26 cellular contexts compared by ENCODE assay signal in genomic region chr14:37343307-37344094, GRCh38.
A peak's percentile ranks its signal among the peaks of the same experiment; 100 is the strongest.
DNase-seq lines count a peak whose midpoint lies in the region; ATAC-seq, FAIRE-seq and TF ChIP-seq lines count a peak whose summit lies in the region.
"Had no signal": no experiment of that assay in that cellular context is flagged by ENCODE, and none has a peak within 500 bp of the region (broad histone marks: within the 10 kb centered on the region; RNA-seq: fewer than 3 reads in every experiment).

No MANE protein-coding gene starts in this region.

- H3K4me3 ChIP-seq in AG10803 (ENCODE audit: low read length) (no peak overlapping the region), astrocyte (ENCODE audit: insufficient read depth, low read depth, low read length) (no peak overlapping the region), osteoblast (ENCODE audit: insufficient read depth, low read length) (no peak overlapping the region)
- H3K4me3 ChIP-seq: colonic mucosa, esophagus muscularis mucosa, heart right ventricle, mucosa of descending colon, tibial nerve had no signal

- no peak overlapping the region for H3K9ac ChIP-seq in astrocyte (ENCODE audit: low read length)

- H3K27me3 ChIP-seq in astrocyte (ENCODE audit: insufficient read depth, low read length) (no peaks in the 10 kb centered on the region), osteoblast (ENCODE audit: insufficient read depth, low read length) (no peaks in the 10 kb centered on the region)
- H3K27me3 ChIP-seq: colonic mucosa, esophagus muscularis mucosa, heart right ventricle, sigmoid colon, tibial nerve had no signal

- H3K27ac Mint-ChIP-seq in astrocyte (ENCODE audit: unreplicated experiment) = no peak overlapping the region
- H3K27ac Mint-ChIP-seq: activated CD8-positive, alpha-beta T cell treated with anti-CD3 and anti-CD28 coated beads for 36 hours; CD4-positive, alpha-beta memory T cell; effector memory CD8-positive, alpha-beta T cell; stimulated activated naive CD8-positive, alpha-beta T cell treated with anti-CD3 and anti-CD28 coated beads, Interleukin-15, amount 100 ng/mL, for 72 hours had no signal

- H3K4me1 ChIP-seq in astrocyte (ENCODE audit: insufficient read depth, low read length) = no peaks in the 10 kb centered on the region
- H3K4me1 ChIP-seq in osteoblast (ENCODE audit: insufficient read depth, low read length) = no peaks in the 10 kb centered on the region
- H3K4me1 ChIP-seq: colonic mucosa, heart right ventricle, tibial nerve had no signal

- FAIRE-seq in astrocyte (lab: Jason Lieb, UNC) = no peak

- H3K27me3 Mint-ChIP-seq in astrocyte (ENCODE audit: low read depth, unreplicated experiment) = no peaks in the 10 kb centered on the region
- H3K27me3 Mint-ChIP-seq: activated CD8-positive, alpha-beta T cell treated with anti-CD3 and anti-CD28 coated beads for 36 hours; CD4-positive, alpha-beta memory T cell; effector memory CD8-positive, alpha-beta T cell; stimulated activated naive CD8-positive, alpha-beta T cell treated with anti-CD3 and anti-CD28 coated beads, Interleukin-15, amount 100 ng/mL, for 72 hours had no signal

- no peak overlapping the region for H3K27ac ChIP-seq in astrocyte (ENCODE audit: low read depth, low read length)
- H3K27ac ChIP-seq in osteoblast (ENCODE audit: low read depth, low read length) = no peak overlapping the region
- H3K27ac ChIP-seq: colonic mucosa, esophagus muscularis mucosa, heart right ventricle, sigmoid colon, tibial nerve had no signal

- H3K9me3 Mint-ChIP-seq in astrocyte (ENCODE audit: unreplicated experiment) = no peaks in the 10 kb centered on the region

- no peaks in the 10 kb centered on the region for H3K36me3 Mint-ChIP-seq in astrocyte (ENCODE audit: low read depth, unreplicated experiment)
- H3K36me3 Mint-ChIP-seq: CD4-positive, alpha-beta memory T cell had no signal

- no peak overlapping the region for H3K4me2 ChIP-seq in astrocyte (ENCODE audit: low read length)
- peak overlapping the region; percentile 44 for H3K4me2 ChIP-seq in osteoblast (ENCODE audit: insufficient read depth, low read length)

- no peak overlapping the region for H2AFZ ChIP-seq in astrocyte (ENCODE audit: low read depth, low read length)
- no peak overlapping the region for H2AFZ ChIP-seq in osteoblast (ENCODE audit: low read length)

- H3K36me3 ChIP-seq in astrocyte (ENCODE audit: insufficient read depth, low read length) (no peaks in the 10 kb centered on the region), osteoblast (ENCODE audit: insufficient read depth, low read length) (no peaks in the 10 kb centered on the region)
- H3K36me3 ChIP-seq: colonic mucosa, sigmoid colon had no signal

- TF ChIP-seq CTCF in AG10803 (conservative IDR thresholded peaks at IDR 0.05; ENCODE audit: low read length) = no peak
- TF ChIP-seq CTCF in astrocyte (IDR thresholded peaks at IDR 0.05; ENCODE audit: insufficient read depth, low read depth, low read length) = no peak
- no peak for TF ChIP-seq CTCF in osteoblast (IDR thresholded peaks at IDR 0.05; ENCODE audit: extremely low read depth, low read depth, low read length)
- TF ChIP-seq CTCF in omental fat pad (IDR thresholded peaks at IDR 0.05) = no peak

- ATAC-seq in omental fat pad (ENCODE audit: low FRiP score) (no peak), GM18498 (IDR thresholded peaks at IDR 0.05; ENCODE audit: unreplicated experiment) (no peak)
- ATAC-seq: activated CD8-positive, alpha-beta T cell treated with anti-CD3 and anti-CD28 coated beads for 36 hours; effector memory CD8-positive, alpha-beta T cell; heart right ventricle; mucosa of descending colon; Panc1; stimulated activated naive CD8-positive, alpha-beta T cell treated with anti-CD3 and anti-CD28 coated beads, Interleukin-15, amount 100 ng/mL, for 72 hours had no signal

- H4K20me1 ChIP-seq in astrocyte (ENCODE audit: insufficient read depth, low read length) (no peaks in the 10 kb centered on the region), osteoblast (ENCODE audit: insufficient read depth, low read length) (no peaks in the 10 kb centered on the region)

- no peaks in the 10 kb centered on the region for H3K4me1 Mint-ChIP-seq in astrocyte (ENCODE audit: low read depth, unreplicated experiment)
- H3K4me1 Mint-ChIP-seq: CD4-positive, alpha-beta memory T cell; stimulated activated naive CD8-positive, alpha-beta T cell treated with anti-CD3 and anti-CD28 coated beads, Interleukin-15, amount 100 ng/mL, for 72 hours had no signal

- no peak overlapping the region for H3K4me3 Mint-ChIP-seq in astrocyte (ENCODE audit: unreplicated experiment)
- H3K4me3 Mint-ChIP-seq: activated CD8-positive, alpha-beta T cell treated with anti-CD3 and anti-CD28 coated beads for 36 hours; CD4-positive, alpha-beta memory T cell; effector memory CD8-positive, alpha-beta T cell; stimulated activated naive CD8-positive, alpha-beta T cell treated with anti-CD3 and anti-CD28 coated beads, Interleukin-15, amount 100 ng/mL, for 72 hours had no signal

- no peaks in the 10 kb centered on the region for H3K9me3 ChIP-seq in astrocyte (ENCODE audit: insufficient read depth, low read depth, low read length)
- no peaks in the 10 kb centered on the region for H3K9me3 ChIP-seq in osteoblast (ENCODE audit: low read depth, low read length)
- H3K9me3 ChIP-seq: colonic mucosa, esophagus muscularis mucosa, mucosa of descending colon had no signal

- H3K79me2 ChIP-seq in astrocyte (ENCODE audit: insufficient read depth, low read length) (no peaks in the 10 kb centered on the region), osteoblast (ENCODE audit: insufficient read depth, low read length) (no peaks in the 10 kb centered on the region)

- DNase-seq in AG10803 (ENCODE audit: low read depth) (peak; percentile 4), astrocyte (ENCODE audit: low read depth) (peak; percentile 11), fibroblast of the conjunctiva (ENCODE audit: low read depth) (peak; percentile 2), osteoblast (ENCODE audit: insufficient read length, low spot score, missing footprints) (no peak), cerebellar cortex (ENCODE audit: low spot score) (no peak), omental fat pad (ENCODE audit: low spot score) (no peak), DMS 273 treated with DMSO at 0.1 percent for 48 hours (lab: John Stamatoyannopoulos, UW) (no peak)
- DNase-seq: activated CD4-positive, CD25-positive, alpha-beta regulatory T cell treated with anti-CD3 and anti-CD28 coated beads, Interleukin-2, amount 50 U/mL, for 72 hours; activated CD8-positive, alpha-beta T cell treated with anti-CD3 and anti-CD28 coated beads for 36 hours; activated effector memory CD4-positive, alpha-beta T cell treated with Interleukin-2 at 50 U/mL for 16 hours; CD4-positive, alpha-beta memory T cell; colonic mucosa; DMS153; effector memory CD8-positive, alpha-beta T cell; heart right ventricle; KBM-7; mucosa of descending colon; NCI-H146; NCI-H524; SIG-M5; sigmoid colon; stimulated activated naive CD8-positive, alpha-beta T cell treated with anti-CD3 and anti-CD28 coated beads, Interleukin-15, amount 100 ng/mL, for 72 hours had no signal

Comparison
In these comparisons a context has a peak if more than half of its experiments do, and no peak if none do; other contexts are left out.
1. DNase-seq: peak in AG10803 (single experiment), astrocyte (single experiment) and fibroblast of the conjunctiva (single experiment); none in osteoblast (single experiment), cerebellar cortex (single experiment), omental fat pad (single experiment) and DMS 273 treated with DMSO at 0.1 percent for 48 hours (single experiment).